ENCODE assay signal across 8 cellular contexts in genomic region chr6:108848116-108848868, GRCh38. TPM values are rescaled to one million over a fixed set of nuclear protein-coding genes. Genes with fewer than 3 reads are reported as not detected.
DNase-seq lines count a peak whose midpoint lies in the region; ATAC-seq and TF ChIP-seq lines count a peak whose summit lies in the region.

A gene with protein sequence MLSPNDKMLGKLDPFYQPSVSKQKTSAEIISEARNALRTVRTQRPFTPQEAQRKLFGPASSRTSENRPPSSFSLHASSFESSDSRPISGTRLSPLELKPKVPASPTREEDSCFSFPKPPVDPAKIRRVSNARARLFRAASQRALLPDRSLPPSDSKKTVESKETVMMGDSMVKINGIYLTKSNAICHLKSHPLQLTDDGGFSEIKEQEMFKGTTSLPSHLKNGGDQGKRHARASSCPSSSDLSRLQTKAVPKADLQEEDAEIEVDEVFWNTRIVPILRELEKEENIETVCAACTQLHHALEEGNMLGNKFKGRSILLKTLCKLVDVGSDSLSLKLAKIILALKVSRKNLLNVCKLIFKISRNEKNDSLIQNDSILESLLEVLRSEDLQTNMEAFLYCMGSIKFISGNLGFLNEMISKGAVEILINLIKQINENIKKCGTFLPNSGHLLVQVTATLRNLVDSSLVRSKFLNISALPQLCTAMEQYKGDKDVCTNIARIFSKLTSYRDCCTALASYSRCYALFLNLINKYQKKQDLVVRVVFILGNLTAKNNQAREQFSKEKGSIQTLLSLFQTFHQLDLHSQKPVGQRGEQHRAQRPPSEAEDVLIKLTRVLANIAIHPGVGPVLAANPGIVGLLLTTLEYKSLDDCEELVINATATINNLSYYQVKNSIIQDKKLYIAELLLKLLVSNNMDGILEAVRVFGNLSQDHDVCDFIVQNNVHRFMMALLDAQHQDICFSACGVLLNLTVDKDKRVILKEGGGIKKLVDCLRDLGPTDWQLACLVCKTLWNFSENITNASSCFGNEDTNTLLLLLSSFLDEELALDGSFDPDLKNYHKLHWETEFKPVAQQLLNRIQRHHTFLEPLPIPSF (plus strand): TSS chr6:108848422. CDS start chr6:108854268, 5,846 bp downstream.

- H3K4me1 Mint-ChIP-seq in CD8-positive, alpha-beta T cell (ENCODE audit: low read depth) = peaks cover 29% of the 10 kb centered on the region
- peaks cover 18 to 29% of the 10 kb centered on the region in 2 donors for H3K4me1 Mint-ChIP-seq in effector memory CD8-positive, alpha-beta T cell (ENCODE audit: low read depth in 2 of 2)

- no peaks in the 10 kb centered on the region for H3K9me3 Mint-ChIP-seq in CD8-positive, alpha-beta T cell
- H3K9me3 Mint-ChIP-seq in effector memory CD8-positive, alpha-beta T cell = no peaks in the 10 kb centered on the region

- peak within 1 kb of the TSS in 1 of 2 experiments; percentile 95 for H3K23ac ChIP-seq in mesenchymal stem cell (ENCODE audit: low read length in 2 of 2)

- H3K4me3 Mint-ChIP-seq in CD8-positive, alpha-beta T cell = peak within 1 kb of the TSS; percentile 88
- H3K4me3 Mint-ChIP-seq in effector memory CD8-positive, alpha-beta T cell = peak within 1 kb of the TSS; percentile 86 to 87

- peak within 1 kb of the TSS in 1 of 2 experiments; percentile 2 for H3K14ac ChIP-seq in mesenchymal stem cell (ENCODE audit: low read length in 2 of 2)

- POLR2A ChIA-PET in CD8-positive, alpha-beta T cell (lab: Charles Lee) = interaction anchor here (0.5 to 3.1 kb wide), 10 partner anchors 9 to 307 kb away, joined by 3 to 16 read pairs (median 4); no protein-coding TSS in a partner anchor

- TF ChIP-seq CTCF in CD8-positive, alpha-beta T cell (IDR thresholded peaks at IDR 0.05) = no peak

- peak; percentile 88 for ATAC-seq in CD8-positive, alpha-beta T cell
- ATAC-seq in GM19468 (IDR thresholded peaks at IDR 0.05; ENCODE audit: extremely low read depth, unreplicated experiment) = peak; percentile 91
- ATAC-seq in effector memory CD8-positive, alpha-beta T cell (replicated peaks) = peak; percentile 90

- H2AFZ ChIP-seq in mesenchymal stem cell (ENCODE audit: low read depth, low read length) = peak within 1 kb of the TSS; percentile 97

- peak within 1 kb of the TSS; percentile 33 for H2BK5ac ChIP-seq in mesenchymal stem cell (ENCODE audit: low read depth, low read length, poor library complexity, severe bottlenecking)

- H3K27ac Mint-ChIP-seq in CD8-positive, alpha-beta T cell = peak within 1 kb of the TSS; percentile 66
- peak within 1 kb of the TSS; percentile 95 to 96 for H3K27ac Mint-ChIP-seq in effector memory CD8-positive, alpha-beta T cell

- CTCF ChIA-PET in CD8-positive, alpha-beta T cell (lab: Charles Lee) = interaction anchor here (0.8 to 2.1 kb wide), 7 partner anchors 10 to 306 kb away, joined by 3 to 7 read pairs (median 3); no protein-coding TSS in a partner anchor

- peak within 1 kb of the TSS; percentile 73 for H3K27ac ChIP-seq in CD8-positive, alpha-beta T cell (ENCODE audit: low read depth, low read length)
- H3K27ac ChIP-seq in mesenchymal stem cell (ENCODE audit: low read length, poor library complexity, severe bottlenecking) = no peak within 1 kb of the TSS

- H3K4ac ChIP-seq in mesenchymal stem cell (ENCODE audit: low read depth in 1 of 2, low read length in 2 of 2) = peak within 1 kb of the TSS; percentile 86 to 89

- peak within 1 kb of the TSS; percentile 77 for H4K8ac ChIP-seq in mesenchymal stem cell (ENCODE audit: low read length)

- peaks cover 11% of the 10 kb centered on the region for H3K4me1 ChIP-seq in CD8-positive, alpha-beta T cell (ENCODE audit: insufficient read depth, low read length)
- peaks cover 2% of the 10 kb centered on the region for H3K4me1 ChIP-seq in mesenchymal stem cell (ENCODE audit: control insufficient read depth, insufficient read depth, low read depth, low read length)

- peak; percentile 65 to 94 (median 85) for DNase-seq in CD8-positive, alpha-beta T cell
- DNase-seq in HS-27A (ENCODE audit: low read depth) (peak; percentile 40), NK-92 (lab: John Stamatoyannopoulos, UW; ENCODE audit: unreplicated experiment) (peak; percentile 26), mesenchymal stem cell (peak; percentile 90)
- DNase-seq in activated CD8-positive, alpha-beta memory T cell treated with anti-CD3 and anti-CD28 coated beads for 48 hours (ENCODE audit: low read depth in 2 of 3, low spot score in 2 of 3) = peak; percentile 83 to 88 (median 87)
- DNase-seq in effector memory CD8-positive, alpha-beta T cell = peak; percentile 83 to 88 (median 85)
- peak; percentile 66 for DNase-seq in stimulated activated CD8-positive, alpha-beta memory T cell treated with anti-CD3 and anti-CD28 coated beads, Interleukin-12 subunit alpha, Interleukin-12 subunit beta, amount 100 ng/mL, for 24 hours (ENCODE audit: extremely low read depth)

- H3K36me3 ChIP-seq in CD8-positive, alpha-beta T cell (ENCODE audit: insufficient read depth, low read length) = no peaks in the 10 kb centered on the region
- H3K36me3 ChIP-seq in mesenchymal stem cell (ENCODE audit: control insufficient read depth in 1 of 2, insufficient read depth in 2 of 2, low read depth in 1 of 2, low read length in 2 of 2) = no peaks in the 10 kb centered on the region

- peak within 1 kb of the TSS; percentile 57 for H2BK15ac ChIP-seq in mesenchymal stem cell (ENCODE audit: low read depth, poor library complexity, severe bottlenecking)

- H3K9me3 ChIP-seq in CD8-positive, alpha-beta T cell (ENCODE audit: low read length) = no peaks in the 10 kb centered on the region
- H3K9me3 ChIP-seq in mesenchymal stem cell (ENCODE audit: control insufficient read depth, low read length) = no peaks in the 10 kb centered on the region

- no peak within 1 kb of the TSS for H2BK120ac ChIP-seq in mesenchymal stem cell (ENCODE audit: low read depth, low read length)

- H3K36me3 Mint-ChIP-seq in CD8-positive, alpha-beta T cell = no peaks in the 10 kb centered on the region
- H3K36me3 Mint-ChIP-seq in effector memory CD8-positive, alpha-beta T cell (ENCODE audit: insufficient read depth) = peaks cover 10% of the 10 kb centered on the region

- H2BK12ac ChIP-seq in mesenchymal stem cell (ENCODE audit: low read length in 2 of 2) = peak within 1 kb of the TSS in 1 of 2 experiments; percentile 0

- H4K91ac ChIP-seq in mesenchymal stem cell (ENCODE audit: low read length) = peak within 1 kb of the TSS; percentile 70

- under 1% methylated on average over 61 of the region's 61 CpGs for WGBS in mesenchymal stem cell

- peak within 1 kb of the TSS; percentile 47 to 50 for H3K18ac ChIP-seq in mesenchymal stem cell (ENCODE audit: low read depth in 1 of 2, low read length in 2 of 2)

- no peaks in the 10 kb centered on the region for H3K27me3 ChIP-seq in CD8-positive, alpha-beta T cell (ENCODE audit: insufficient read depth, low read length)
- no peaks in the 10 kb centered on the region for H3K27me3 ChIP-seq in mesenchymal stem cell (ENCODE audit: control insufficient read depth in 1 of 2, insufficient read depth in 1 of 2, low read length in 2 of 2)

- H3K4me3 ChIP-seq in CD8-positive, alpha-beta T cell (ENCODE audit: low read depth, low read length) = peak within 1 kb of the TSS; percentile 80
- H3K4me3 ChIP-seq in mesenchymal stem cell (ENCODE audit: insufficient read depth in 1 of 2, low read depth in 1 of 2, low read length in 2 of 2) = peak within 1 kb of the TSS; percentile 89 to 95

- H3K79me1 ChIP-seq in mesenchymal stem cell (replicated peaks; ENCODE audit: low read length, poor library complexity, severe bottlenecking) = peaks cover 19% of the 10 kb centered on the region

- no peaks in the 10 kb centered on the region for H3K27me3 Mint-ChIP-seq in CD8-positive, alpha-beta T cell (ENCODE audit: low read depth)
- no peaks in the 10 kb centered on the region for H3K27me3 Mint-ChIP-seq in effector memory CD8-positive, alpha-beta T cell

- H2AK5ac ChIP-seq in mesenchymal stem cell (ENCODE audit: low read length, severe bottlenecking) = no peak within 1 kb of the TSS

- peak within 1 kb of the TSS; percentile 93 for H3K9ac ChIP-seq in mesenchymal stem cell (ENCODE audit: low read length)

- peak within 1 kb of the TSS; percentile 94 for H3K4me2 ChIP-seq in mesenchymal stem cell (ENCODE audit: low read length, poor library complexity, severe bottlenecking)

- intact Hi-C loops in CD8-positive, alpha-beta T cell (cut with DNase I, micrococcal nuclease) = loop anchor here (1.0 to 5.0 kb wide), 7 partner anchors 49 to 890 kb away; partner anchors contain the start of genes CD164 (in 1 of the 2), SEC63 (in 1 of the 2) and SESN1 (in 1 of the 2)

RNA-seq across cellular contexts. Expression of the gene that starts here (rescaled TPM):
- total RNA-seq in CD8-positive, alpha-beta T cell = 1 to 10 TPM; 4.2 to 6.1 TPM
- 3.1 TPM for polyA plus RNA-seq in mesenchymal stem cell (2013, experiment 1 of 2)
- 4.1 TPM for polyA plus RNA-seq in mesenchymal stem cell (2013, experiment 2 of 2)

Comparison
In these comparisons a context has a peak if more than half of its experiments do, and no peak if none do; other contexts are left out.
1. DNase-seq: peak in every context shown above with its lines; median percentile 90 in mesenchymal stem cell; 87 in activated CD8-positive, alpha-beta memory T cell treated with anti-CD3 and anti-CD28 coated beads for 48 hours; 85 in CD8-positive, alpha-beta T cell; 85 in effector memory CD8-positive, alpha-beta T cell; 66 in stimulated activated CD8-positive, alpha-beta memory T cell treated with anti-CD3 and anti-CD28 coated beads, Interleukin-12 subunit alpha, Interleukin-12 subunit beta, amount 100 ng/mL, for 24 hours; 40 in HS-27A; 26 in NK-92.